In genomic region chr17:10600551-10600950, GRCh38 we compare ENCODE assay signal across 30 cellular contexts. TPM values are rescaled to one million over a fixed set of nuclear protein-coding genes. Genes with fewer than 3 reads are reported as not detected.
DNase-seq lines count a peak whose midpoint lies in the region; ATAC-seq and TF ChIP-seq lines count a peak whose summit lies in the region.
"Had no signal": no experiment of that assay in that cellular context is flagged by ENCODE, and none has a peak within 500 bp of the region (broad histone marks: within the 10 kb centered on the region; RNA-seq: fewer than 3 reads in every experiment).

No MANE protein-coding gene starts in this region.

- H3K4me1 ChIP-seq in RWPE2 (ENCODE audit: insufficient read depth, poor library complexity, severe bottlenecking) = peaks cover 10% of the 10 kb centered on the region
- H3K4me1 ChIP-seq: testis had no signal

- TF ChIP-seq CTCF in HFFc6 (IDR thresholded peaks at IDR 0.05) = no peak
- TF ChIP-seq CTCF in RWPE2 (IDR thresholded peaks at IDR 0.05; ENCODE audit: poor library complexity, severe bottlenecking) = no peak

- no peak overlapping the region for H3K4me3 ChIP-seq in RWPE2 (ENCODE audit: severe bottlenecking)
- H3K4me3 ChIP-seq: mucosa of descending colon, neural progenitor cell, sigmoid colon, testis had no signal

- DNase-seq in HFFc6 = peak; percentile 62
- DNase-seq in RWPE2 (ENCODE audit: low spot score) = no peak
- peak; percentile 60 for DNase-seq in islet precursor cell
- DNase-seq in ureter (ENCODE audit: low spot score) = no peak
- no peak for DNase-seq in NOMO-1 (lab: John Stamatoyannopoulos, UW; ENCODE audit: unreplicated experiment in 2 of 2)
- DNase-seq: activated B cell treated with CpG ODN at 0.5 μM for 24 hours; activated CD4-positive, alpha-beta memory T cell treated with anti-CD3 and anti-CD28 coated beads, Interleukin-2, amount 10 ng/mL, durations not matched to agents 7 days and 5 days; activated gamma-delta T cell treated with Interleukin-2 at 50 U/mL for 16 hours; amniotic stem cell; DMS79 treated with DMSO at 0.1 percent for 48 hours; foreskin melanocyte; H9; hypothalamus; KBM-7; mucosa of descending colon; MV-4-11; NCI-H1694; NCI-H2171; NCI-H526; sigmoid colon; stimulated activated CD4-positive, alpha-beta T cell treated with anti-CD3 and anti-CD28 coated beads, Interleukin-1b, Interleukin-23, amount 100 ng/mL, for 48 hours; testis had no signal

- no peak overlapping the region for H3K27ac ChIP-seq in RWPE2 (ENCODE audit: poor library complexity, severe bottlenecking)
- H3K27ac ChIP-seq: neural progenitor cell, RWPE1, sigmoid colon, testis had no signal

- no peak overlapping the region for H3K27ac Mint-ChIP-seq in HFFc6
- H3K27ac Mint-ChIP-seq: activated B cell treated with CpG ODN at 0.5 μM for 24 hours; activated CD4-positive, alpha-beta memory T cell treated with anti-CD3 and anti-CD28 coated beads, Interleukin-2, amount 10 ng/mL, durations not matched to agents 7 days and 5 days; B cell; dendritic cell treated with granulocyte-macrophage colony-stimulating factor and Interleukin-4, amounts not matched to agents 40 ng/mL and 50 ng/mL, for 4 days; H9; neural progenitor cell; stimulated activated effector memory CD8-positive, alpha-beta T cell treated with anti-CD3 and anti-CD28 coated beads, Interleukin-12 subunit alpha, Interleukin-12 subunit beta, amount 100 ng/mL, for 72 hours had no signal

- H3K9me3 ChIP-seq in RWPE2 (ENCODE audit: severe bottlenecking) = no peaks in the 10 kb centered on the region
- H3K9me3 ChIP-seq: mucosa of descending colon, sigmoid colon, testis had no signal

- peak; percentile 82 for ATAC-seq in RWPE2 (ENCODE audit: low read depth)
- no peak for ATAC-seq in GM21737 (IDR thresholded peaks at IDR 0.05; ENCODE audit: unreplicated experiment)
- ATAC-seq in HG02571 (IDR thresholded peaks at IDR 0.05; ENCODE audit: unreplicated experiment) = no peak
- ATAC-seq: mucosa of descending colon; stimulated activated effector memory CD8-positive, alpha-beta T cell treated with anti-CD3 and anti-CD28 coated beads, Interleukin-12 subunit alpha, Interleukin-12 subunit beta, amount 100 ng/mL, for 72 hours had no signal

- peaks cover 15% of the 10 kb centered on the region for H3K4me1 Mint-ChIP-seq in HFFc6 (ENCODE audit: low read depth)
- H3K4me1 Mint-ChIP-seq: activated B cell treated with CpG ODN at 0.5 μM for 24 hours; activated CD4-positive, alpha-beta memory T cell treated with anti-CD3 and anti-CD28 coated beads, Interleukin-2, amount 10 ng/mL, durations not matched to agents 7 days and 5 days; B cell; neural progenitor cell; stimulated activated effector memory CD8-positive, alpha-beta T cell treated with anti-CD3 and anti-CD28 coated beads, Interleukin-12 subunit alpha, Interleukin-12 subunit beta, amount 100 ng/mL, for 72 hours had no signal

- no peak overlapping the region for H3K4me3 Mint-ChIP-seq in HFFc6
- H3K4me3 Mint-ChIP-seq: activated B cell treated with CpG ODN at 0.5 μM for 24 hours; activated CD4-positive, alpha-beta memory T cell treated with anti-CD3 and anti-CD28 coated beads, Interleukin-2, amount 10 ng/mL, durations not matched to agents 7 days and 5 days; B cell; dendritic cell treated with granulocyte-macrophage colony-stimulating factor and Interleukin-4, amounts not matched to agents 40 ng/mL and 50 ng/mL, for 4 days; H9; neural progenitor cell; stimulated activated effector memory CD8-positive, alpha-beta T cell treated with anti-CD3 and anti-CD28 coated beads, Interleukin-12 subunit alpha, Interleukin-12 subunit beta, amount 100 ng/mL, for 72 hours had no signal

- no peaks in the 10 kb centered on the region for H3K9me3 Mint-ChIP-seq in HFFc6
- H3K9me3 Mint-ChIP-seq: activated B cell treated with CpG ODN at 0.5 μM for 24 hours; activated CD4-positive, alpha-beta memory T cell treated with anti-CD3 and anti-CD28 coated beads, Interleukin-2, amount 10 ng/mL, durations not matched to agents 7 days and 5 days; dendritic cell treated with granulocyte-macrophage colony-stimulating factor and Interleukin-4, amounts not matched to agents 40 ng/mL and 50 ng/mL, for 4 days; H9; neural progenitor cell; stimulated activated effector memory CD8-positive, alpha-beta T cell treated with anti-CD3 and anti-CD28 coated beads, Interleukin-12 subunit alpha, Interleukin-12 subunit beta, amount 100 ng/mL, for 72 hours had no signal

- H3K27me3 Mint-ChIP-seq in HFFc6 (ENCODE audit: insufficient read depth) = peaks cover 2% of the 10 kb centered on the region; the same call in 1 of the 2 replicates

- H3K36me3 ChIP-seq in RWPE2 (ENCODE audit: low read depth) = no peaks in the 10 kb centered on the region
- H3K36me3 ChIP-seq: neural progenitor cell, sigmoid colon had no signal

- H3K27me3 ChIP-seq in RWPE2 (ENCODE audit: insufficient read depth, poor library complexity, severe bottlenecking) = no peaks in the 10 kb centered on the region
- H3K27me3 ChIP-seq: neural progenitor cell, sigmoid colon, testis had no signal

- no peaks in the 10 kb centered on the region for H3K36me3 Mint-ChIP-seq in HFFc6 (ENCODE audit: low read depth)
- H3K36me3 Mint-ChIP-seq: neural progenitor cell; stimulated activated effector memory CD8-positive, alpha-beta T cell treated with anti-CD3 and anti-CD28 coated beads, Interleukin-12 subunit alpha, Interleukin-12 subunit beta, amount 100 ng/mL, for 72 hours had no signal

RNA-seq across cellular contexts. Expression of gene MYH2, which starts 51.1 kb away (rescaled TPM):
- total RNA-seq in HFFc6 (2021; fragmentation: NEBNext Ultra II Directional; extraction: Animal tissue kit (Norgen Biotek cat#: 25700)) = under 1 TPM in 1 of 6 experiments, not detected in 5; 0.14 TPM
- 0.78 TPM for total RNA-seq in ureter
- total RNA-seq: activated B cell treated with CpG ODN at 0.5 μM for 24 hours; activated CD4-positive, alpha-beta memory T cell treated with anti-CD3 and anti-CD28 coated beads, Interleukin-2, amount 10 ng/mL, durations not matched to agents 7 days and 5 days; B cell; bronchial epithelial cell had no signal

RNA-seq across cellular contexts. Expression of gene MYH3, which starts 56.6 kb away (rescaled TPM):
- total RNA-seq in HFFc6 (2021; fragmentation: NEBNext Ultra II Directional; extraction: Animal tissue kit (Norgen Biotek cat#: 25700)) = 1 to 10 TPM in 1 of 6 experiments, under 1 TPM in 5; 0.28 to 1.5 (median 0.50) TPM
- total RNA-seq in ureter = 6.2 TPM

Comparison
In these comparisons a context has a peak if more than half of its experiments do, and no peak if none do; other contexts are left out.
1. DNase-seq: peak in HFFc6 (single experiment) and islet precursor cell (single experiment); none in RWPE2 (single experiment), ureter (single experiment) and NOMO-1 (0 of 2).